Comparison of ENCODE assay signal across 15 cellular contexts in the genomic region with DNA sequence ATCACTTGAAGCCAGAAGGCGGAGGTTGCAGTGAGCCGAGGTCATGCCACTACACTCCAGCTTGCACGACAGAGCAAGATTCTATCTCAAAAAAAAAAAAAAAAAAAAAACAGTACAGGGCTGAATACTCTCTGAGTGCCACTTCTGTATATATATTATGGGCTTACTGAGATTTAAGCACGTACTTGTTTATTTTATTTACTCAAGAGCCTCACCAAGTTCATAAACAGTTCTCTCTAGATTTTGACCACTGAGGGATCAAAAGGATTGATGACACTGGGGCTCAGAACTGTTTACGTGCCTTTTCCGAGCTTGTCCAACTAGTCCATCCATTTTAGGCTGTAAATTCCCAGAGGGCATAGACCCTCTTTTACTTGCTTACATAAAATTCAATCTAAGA.
DNase-seq lines count a peak whose midpoint lies in the region; ATAC-seq and TF ChIP-seq lines count a peak whose summit lies in the region.
"Had no signal": no experiment of that assay in that cellular context is flagged by ENCODE, and none has a peak within 500 bp of the region (broad histone marks: within the 10 kb centered on the region; RNA-seq: fewer than 3 reads in every experiment).

No MANE protein-coding gene starts in this region.

- no peak overlapping the region for H4K91ac ChIP-seq in neuronal stem cell (ENCODE audit: low read depth, low read length, poor library complexity)

- ATAC-seq in foreskin keratinocyte (no peak), GM21423 (IDR thresholded peaks at IDR 0.05; ENCODE audit: unreplicated experiment) (no peak)
- ATAC-seq: GM23338 had no signal

- H3K14ac ChIP-seq in neuronal stem cell (ENCODE audit: low read length) = no peak overlapping the region

- H3K36me3 ChIP-seq in smooth muscle cell (ENCODE audit: low read depth) = no peaks in the 10 kb centered on the region
- no peaks in the 10 kb centered on the region for H3K36me3 ChIP-seq in neuronal stem cell (replicated peaks in 1 of 2; ENCODE audit: control insufficient read depth in 2 of 2, insufficient read depth in 2 of 2, low read length in 2 of 2)

- TF ChIP-seq CTCF in VCaP (conservative IDR thresholded peaks at IDR 0.05) (no peak), foreskin keratinocyte (conservative IDR thresholded peaks at IDR 0.05) (no peak), smooth muscle cell (IDR thresholded peaks at IDR 0.05; ENCODE audit: borderline replicate concordance, insufficient read depth, poor library complexity, severe bottlenecking) (no peak)

- no peak overlapping the region for H2BK15ac ChIP-seq in neuronal stem cell (ENCODE audit: low read length)

- WGBS in smooth muscle cell (ENCODE audit: low lambda C conversion rate) = 18% methylated on average over 6 of the region's 6 CpGs
- no CpG with 5 or more reads among the region's 6 CpGs for WGBS in neuronal stem cell (ENCODE audit: extremely low coverage in 2 of 2, insufficient read length in 2 of 2, insufficient replicate concordance in 1 of 2), 2 donors

- no peaks in the 10 kb centered on the region for H3K27me3 ChIP-seq in foreskin keratinocyte
- H3K27me3 ChIP-seq in smooth muscle cell (ENCODE audit: low read depth) = no peaks in the 10 kb centered on the region
- H3K27me3 ChIP-seq in neuronal stem cell (ENCODE audit: control insufficient read depth in 3 of 3, insufficient read depth in 3 of 3, low read depth in 1 of 3, low read length in 3 of 3) = peaks cover 0 to 6% (median 0%) of the 10 kb centered on the region in 3 experiments
- H3K27me3 ChIP-seq: BLaER1 had no signal

- H3K4me2 ChIP-seq in smooth muscle cell (peak overlapping the region; percentile 45), neuronal stem cell (ENCODE audit: insufficient read depth, low read length, poor library complexity, severe bottlenecking) (no peak overlapping the region)
- H3K4me2 ChIP-seq: BLaER1, GM23338 had no signal

- H2AFZ ChIP-seq in smooth muscle cell (ENCODE audit: low read depth) = no peak overlapping the region
- no peak overlapping the region for H2AFZ ChIP-seq in neuronal stem cell (ENCODE audit: low read length)
- H2AFZ ChIP-seq: GM23338 had no signal

- no peaks in the 10 kb centered on the region for H3K9me3 ChIP-seq in smooth muscle cell (replicated peaks; ENCODE audit: low read depth)
- H3K9me3 ChIP-seq in neuronal stem cell (replicated peaks in 1 of 2; ENCODE audit: control insufficient read depth in 2 of 2, insufficient read depth in 1 of 2, low read depth in 1 of 2, low read length in 2 of 2) = no peaks in the 10 kb centered on the region

- no peaks in the 10 kb centered on the region for H4K20me1 ChIP-seq in smooth muscle cell (ENCODE audit: low read depth)

- H3F3A ChIP-seq in smooth muscle cell (ENCODE audit: low read depth) = no peaks in the 10 kb centered on the region

- H3K23ac ChIP-seq in neuronal stem cell (ENCODE audit: low read depth, low read length, poor library complexity) = no peak overlapping the region

- no peaks in the 10 kb centered on the region for H3K79me1 ChIP-seq in neuronal stem cell (ENCODE audit: low read depth, low read length)

- no peak overlapping the region for H2AK5ac ChIP-seq in neuronal stem cell (ENCODE audit: low read depth, low read length)

- DNase-seq in activated CD8-positive, alpha-beta memory T cell treated with anti-CD3 and anti-CD28 coated beads for 24 hours = peak; percentile 19
- no peak for DNase-seq in activated CD8-positive, alpha-beta memory T cell treated with anti-CD3 and anti-CD28 coated beads, Interleukin-2, amount 50 U/mL, for 48 hours
- DNase-seq in foreskin keratinocyte = no peak
- no peak for DNase-seq in smooth muscle cell (lab: John Stamatoyannopoulos, UW; ENCODE audit: unreplicated experiment)
- no peak for DNase-seq in neuronal stem cell (ENCODE audit: low spot score)
- no peak for DNase-seq in NCI-H146 (lab: John Stamatoyannopoulos, UW)
- DNase-seq: AML-193; CD8-positive, alpha-beta memory T cell; DMS53; H9 had no signal

- no peaks in the 10 kb centered on the region for H3K79me2 ChIP-seq in smooth muscle cell (ENCODE audit: low read depth)

- H2BK12ac ChIP-seq in neuronal stem cell (ENCODE audit: low read length) = no peak overlapping the region

- no peak overlapping the region for H2BK120ac ChIP-seq in neuronal stem cell (ENCODE audit: low read depth, low read length)

- H2BK5ac ChIP-seq in neuronal stem cell (ENCODE audit: low read length) = no peak overlapping the region

- H3K4me3 ChIP-seq in smooth muscle cell (no peak overlapping the region), neuronal stem cell (ENCODE audit: low read length in 2 of 2) (no peak overlapping the region)
- H3K4me3 ChIP-seq: BLaER1, GM23338 had no signal

- H3K27ac ChIP-seq in VCaP (0 out of 2 replicates have a peak overlapping the region, but pooled peaks have one; percentile 5), foreskin keratinocyte (peak overlapping the region; percentile 72), smooth muscle cell (ENCODE audit: low read depth) (peak overlapping the region; percentile 58), neuronal stem cell (replicated peaks; ENCODE audit: low read length) (no peak overlapping the region)
- H3K27ac ChIP-seq: 22Rv1, BLaER1 had no signal

- H3K9ac ChIP-seq in smooth muscle cell (ENCODE audit: low read depth) (peak overlapping the region; percentile 20), neuronal stem cell (ENCODE audit: low read depth, low read length, poor library complexity) (no peak overlapping the region)
- H3K9ac ChIP-seq: BLaER1 had no signal

- H3K18ac ChIP-seq in neuronal stem cell (ENCODE audit: low read length) = no peak overlapping the region

- no peak overlapping the region for H3K4ac ChIP-seq in neuronal stem cell (ENCODE audit: low read length)

- H3K4me1 ChIP-seq in foreskin keratinocyte (peaks cover 8% of the 10 kb centered on the region), smooth muscle cell (ENCODE audit: low read depth) (no peaks in the 10 kb centered on the region), neuronal stem cell (ENCODE audit: control insufficient read depth in 2 of 2, insufficient read depth in 1 of 2, low read depth in 1 of 2, low read length in 2 of 2) (no peaks in the 10 kb centered on the region)
- H3K4me1 ChIP-seq: BLaER1 had no signal

- H4K8ac ChIP-seq in neuronal stem cell (ENCODE audit: low read depth, low read length) = no peak overlapping the region
